Comparison of ENCODE assay signal across 28 cellular contexts in genomic region chr18:11514267-11514666, GRCh38.
"Had no signal": no experiment of that assay in that cellular context is flagged by ENCODE, and none has a peak within 500 bp of the region (broad histone marks: within the 10 kb centered on the region; RNA-seq: fewer than 3 reads in every experiment).

No MANE protein-coding gene starts in this region.

- H3K27ac Mint-ChIP-seq: activated CD8-positive, alpha-beta memory T cell treated with anti-CD3 and anti-CD28 coated beads, Interleukin-2, amount 10 ng/mL, durations not matched to agents 7 days and 5 days; activated naive CD4-positive, alpha-beta T cell treated with anti-CD3 and anti-CD28 coated beads, Interleukin-2, amount 50 U/mL, for 72 hours; activated naive CD8-positive, alpha-beta T cell treated with anti-CD3 and anti-CD28 coated beads, Interleukin-2, amount 50 U/mL, for 24 hours; activated T-cell treated with anti-CD3 and anti-CD28 coated beads, Interleukin-2, amount 50 U/mL, for 24 hours; activated T-helper 1 cell treated with anti-CD3 and anti-CD28 coated beads, Interleukin-12 subunit alpha, Interleukin-12 subunit beta, Interleukin-2, Interleukin-4 antibody, amounts not matched to agents 30 ng/mL and 10 ng/mL and 1 ng/mL, durations not matched to agents 14 hours and 24 hours and 36 hours; brain; T-helper 1 cell treated with Interleukin-12 subunit alpha and Interleukin-12 subunit beta and Interleukin-4 antibody, amounts not matched to agents 30 μg/mL and 1 μg/mL, for 36 hours; WTC11 had no signal

- H3K4me3 ChIP-seq: ascending aorta, MG63, SJSA1 had no signal

- H3K4me3 Mint-ChIP-seq: activated CD8-positive, alpha-beta memory T cell treated with anti-CD3 and anti-CD28 coated beads, Interleukin-2, amount 10 ng/mL, durations not matched to agents 7 days and 5 days; activated naive CD8-positive, alpha-beta T cell treated with anti-CD3 and anti-CD28 coated beads, Interleukin-2, amount 50 U/mL, for 24 hours; activated T-cell treated with anti-CD3 and anti-CD28 coated beads, Interleukin-2, amount 50 U/mL, for 24 hours; activated T-helper 1 cell treated with anti-CD3 and anti-CD28 coated beads, Interleukin-12 subunit alpha, Interleukin-12 subunit beta, Interleukin-2, Interleukin-4 antibody, amounts not matched to agents 30 ng/mL and 10 ng/mL and 1 ng/mL, durations not matched to agents 14 hours and 24 hours and 36 hours; brain; central memory CD8-positive, alpha-beta T cell; T-helper 1 cell treated with Interleukin-12 subunit alpha and Interleukin-12 subunit beta and Interleukin-4 antibody, amounts not matched to agents 30 μg/mL and 1 μg/mL, for 36 hours; WTC11 had no signal

- DNase-seq: activated CD4-positive, alpha-beta T cell treated with anti-CD3 and anti-CD28 coated beads for 48 hours; activated CD4-positive, alpha-beta T cell treated with anti-CD3 and anti-CD28 coated beads, Interleukin-2, amount 50 U/mL, for 4 hours; activated CD4-positive, CD25-positive, alpha-beta regulatory T cell treated with anti-CD3 and anti-CD28 coated beads, Interleukin-2, amount 50 U/mL, for 72 hours; activated CD8-positive, alpha-beta memory T cell treated with anti-CD3 and anti-CD28 coated beads, Interleukin-2, amount 10 ng/mL, durations not matched to agents 7 days and 5 days; activated effector memory CD4-positive, alpha-beta T cell treated with Interleukin-2 at 50 U/mL for 16 hours; activated naive CD4-positive, alpha-beta T cell treated with Interleukin-2 at 50 U/mL for 16 hours; activated naive CD8-positive, alpha-beta T cell treated with anti-CD3 and anti-CD28 coated beads, Interleukin-2, amount 50 U/mL, for 24 hours; activated T-cell treated with anti-CD3 and anti-CD28 coated beads, Interleukin-2, amount 50 U/mL, for 24 hours; amniotic stem cell; MG63; MV-4-11; NCI-H1092 treated with DMSO at 0.1 percent for 48 hours; NCI-H1417 treated with DMSO at 0.1 percent for 48 hours; NCI-H1694; NCI-H2029; NCI-H2107; NCI-H510A treated with DMSO at 0.1 percent for 48 hours; NCI-H69; NK-92 treated with Interleukin-12 subunit alpha and Interleukin-12 subunit beta, amount 100 ng/mL, for 24 hours; SHP77 had no signal

- H3K9me3 ChIP-seq: ascending aorta, MG63, SJSA1 had no signal

- H3K27me3 ChIP-seq: ascending aorta, MG63, SJSA1 had no signal

- H3K36me3 Mint-ChIP-seq: activated CD8-positive, alpha-beta memory T cell treated with anti-CD3 and anti-CD28 coated beads, Interleukin-2, amount 10 ng/mL, durations not matched to agents 7 days and 5 days; activated naive CD4-positive, alpha-beta T cell treated with anti-CD3 and anti-CD28 coated beads, Interleukin-2, amount 50 U/mL, for 72 hours; brain; WTC11 had no signal

- H3K36me3 ChIP-seq: ascending aorta, MG63, SJSA1 had no signal

- H3K9me3 Mint-ChIP-seq: activated naive CD4-positive, alpha-beta T cell treated with anti-CD3 and anti-CD28 coated beads, Interleukin-2, amount 50 U/mL, for 72 hours; activated naive CD8-positive, alpha-beta T cell treated with anti-CD3 and anti-CD28 coated beads, Interleukin-2, amount 50 U/mL, for 24 hours; activated T-cell treated with anti-CD3 and anti-CD28 coated beads, Interleukin-2, amount 50 U/mL, for 24 hours; activated T-helper 1 cell treated with anti-CD3 and anti-CD28 coated beads, Interleukin-12 subunit alpha, Interleukin-12 subunit beta, Interleukin-2, Interleukin-4 antibody, amounts not matched to agents 30 ng/mL and 10 ng/mL and 1 ng/mL, durations not matched to agents 14 hours and 24 hours and 36 hours; brain; T-helper 1 cell treated with Interleukin-12 subunit alpha and Interleukin-12 subunit beta and Interleukin-4 antibody, amounts not matched to agents 30 μg/mL and 1 μg/mL, for 36 hours; WTC11 had no signal

- H3K4me1 ChIP-seq: ascending aorta, SJSA1 had no signal

- H3K27ac ChIP-seq: ascending aorta, SJSA1 had no signal

- ATAC-seq: activated CD8-positive, alpha-beta memory T cell treated with anti-CD3 and anti-CD28 coated beads, Interleukin-2, amount 10 ng/mL, durations not matched to agents 7 days and 5 days; activated naive CD4-positive, alpha-beta T cell treated with anti-CD3 and anti-CD28 coated beads, Interleukin-2, amount 50 U/mL, for 72 hours; activated naive CD8-positive, alpha-beta T cell treated with anti-CD3 and anti-CD28 coated beads, Interleukin-2, amount 50 U/mL, for 24 hours; WTC11 had no signal

- H3K27me3 Mint-ChIP-seq: activated naive CD8-positive, alpha-beta T cell treated with anti-CD3 and anti-CD28 coated beads, Interleukin-2, amount 50 U/mL, for 24 hours; activated T-cell treated with anti-CD3 and anti-CD28 coated beads, Interleukin-2, amount 50 U/mL, for 24 hours; brain; central memory CD8-positive, alpha-beta T cell had no signal

- H3K4me1 Mint-ChIP-seq: central memory CD8-positive, alpha-beta T cell had no signal
